Comparison of ENCODE assay signal across 28 cellular contexts in genomic region chr17:62444063-62444462, GRCh38.
"Had no signal": no experiment of that assay in that cellular context is flagged by ENCODE, and none has a peak within 500 bp of the region (broad histone marks: within the 10 kb centered on the region; RNA-seq: fewer than 3 reads in every experiment).

No MANE protein-coding gene starts in this region.

- H3K4me3 ChIP-seq: colonic mucosa, esophagus squamous epithelium, gastrocnemius medialis, hepatocyte, left lung, lower lobe of right lung had no signal

- H3K9me3 ChIP-seq: colonic mucosa, esophagus squamous epithelium, gastrocnemius medialis, left lung, lower lobe of right lung had no signal

- H3K27ac ChIP-seq: colonic mucosa, epithelial cell of prostate, esophagus squamous epithelium, gastrocnemius medialis, hepatocyte, left lung, lower lobe of right lung had no signal

- H3K4me2 ChIP-seq: hepatocyte had no signal

- H3K79me2 ChIP-seq: hepatocyte had no signal

- H3K4me1 ChIP-seq: colonic mucosa, esophagus squamous epithelium, gastrocnemius medialis, left lung, lower lobe of right lung had no signal

- FAIRE-seq: endometrium, kidney had no signal

- H2AFZ ChIP-seq: hepatocyte had no signal

- ATAC-seq: effector memory CD8-positive, alpha-beta T cell; esophagus mucosa; gastrocnemius medialis; left colon; left lung; left ventricle myocardium superior; lower lobe of right lung had no signal

- DNase-seq: cerebellar nuclear complex; colonic mucosa; cortex of kidney; effector CD8-positive, alpha-beta T cell; effector memory CD8-positive, alpha-beta T cell; endodermal cell; erythroblast; esophagus squamous epithelium; foreskin fibroblast; foreskin melanocyte; gastrocnemius medialis; glutamatergic neuron; head of caudate nucleus; hypothalamus; immature natural killer cell; islet precursor cell; kidney; kidney glomerular epithelial cell; left colon; left lung; left ventricle myocardium superior; lower lobe of right lung; mesenchymal stem cell; midbrain had no signal

- H3K27me3 ChIP-seq: colonic mucosa, esophagus squamous epithelium, gastrocnemius medialis, hepatocyte, left lung had no signal
